In the genomic region with DNA sequence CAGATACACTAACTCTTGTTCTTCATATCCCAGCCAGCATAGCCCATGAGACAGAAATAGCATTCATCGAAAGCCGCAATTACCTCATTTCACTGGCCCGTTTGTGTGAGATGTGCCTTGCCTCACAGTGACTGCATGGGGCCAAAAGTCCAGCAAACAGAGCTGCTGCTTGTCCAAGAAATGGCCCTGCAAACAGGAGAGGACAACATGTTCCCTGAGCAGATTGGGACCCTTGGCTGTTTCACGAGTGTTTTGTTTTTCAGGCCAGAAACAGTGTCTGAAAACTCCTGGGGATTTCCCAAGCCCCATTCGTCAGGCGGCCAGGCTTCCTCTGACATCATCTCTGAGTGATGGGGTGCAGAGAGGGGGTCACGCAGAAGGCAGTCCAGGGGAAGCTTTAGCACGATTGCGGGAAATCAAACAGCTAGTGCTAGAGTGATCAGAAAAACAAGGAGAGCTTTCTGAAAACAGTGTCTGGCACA, we compare ENCODE assay signal across 10 cellular contexts.
DNase-seq lines count a peak whose midpoint lies in the region; ATAC-seq and TF ChIP-seq lines count a peak whose summit lies in the region.
"Had no signal": no experiment of that assay in that cellular context is flagged by ENCODE, and none has a peak within 500 bp of the region (broad histone marks: within the 10 kb centered on the region; RNA-seq: fewer than 3 reads in every experiment).

No MANE protein-coding gene starts in this region.

- no peaks in the 10 kb centered on the region for H4K20me1 ChIP-seq in SK-N-SH (ENCODE audit: insufficient read depth)

- H3K36me3 ChIP-seq in SK-N-SH (replicated peaks in 1 of 2; ENCODE audit: control insufficient read depth in 1 of 2, insufficient read depth in 2 of 2, low read length in 1 of 2) = peaks cover 0 to 3% of the 10 kb centered on the region in 2 experiments

- H3K27me3 ChIP-seq in SK-N-SH (ENCODE audit: insufficient read depth) = no peaks in the 10 kb centered on the region

- 78% methylated on average over 8 of the region's 9 CpGs for WGBS in SK-N-SH (ENCODE audit: low lambda C conversion rate)

- no peak for TF ChIP-seq RAD21 in SK-N-SH (IDR thresholded peaks at IDR 0.05; ENCODE audit: low read length)

- intact Hi-C loops in head of caudate nucleus (cut with DNase I) = no loop called here

- H3K9me2 ChIP-seq in SK-N-SH = no peaks in the 10 kb centered on the region

- H3F3A ChIP-seq in SK-N-SH (replicated peaks; ENCODE audit: insufficient read depth) = peaks cover 37% of the 10 kb centered on the region

- CTCF ChIA-PET in SK-N-SH (lab: Yijun Ruan, JAX) = no interaction called here

- peak overlapping the region in 1 of 2 experiments; percentile 77; a peak in 2 of 4 replicates for H3K27ac ChIP-seq in SK-N-SH (ENCODE audit: low read depth in 2 of 2, low read length in 1 of 2)
- H3K27ac ChIP-seq: 22Rv1 had no signal

- DNase-seq in SK-N-SH = no peak
- DNase-seq in head of caudate nucleus = peak; percentile 4 to 85 (median 65)
- DNase-seq in occipital lobe (lab: John Stamatoyannopoulos, UW) = peak; percentile 47
- DNase-seq in T-helper 2 cell = no peak
- no peak for DNase-seq in UCSD-AML1 (lab: John Stamatoyannopoulos, UW; ENCODE audit: unreplicated experiment)
- DNase-seq: T-helper 1 cell had no signal

- H3K4me1 ChIP-seq in SK-N-SH (ENCODE audit: control insufficient read depth in 1 of 2, insufficient read depth in 2 of 2, low read depth in 1 of 2, low read length in 1 of 2) = peaks cover 0 to 15% of the 10 kb centered on the region in 2 experiments; a peak in 1 of 4 replicates

- no peak for TF ChIP-seq EP300 in SK-N-SH (IDR thresholded peaks at IDR 0.05; ENCODE audit: borderline replicate concordance in 1 of 2, low read depth in 1 of 2, low read length in 1 of 2)

- H3K4me3 ChIP-seq in SK-N-SH (ENCODE audit: low read depth in 2 of 2, low read length in 1 of 2) = no peak overlapping the region

- no peak overlapping the region for H2AFZ ChIP-seq in SK-N-SH (ENCODE audit: low read depth)

- no peak overlapping the region for H3K4me2 ChIP-seq in SK-N-SH

- ATAC-seq in SK-N-SH treated with all-trans-retinoic acid at 6 μM for 48 hours (no peak; the same call in 2 of the 3 replicates), GM21825 (IDR thresholded peaks at IDR 0.05; ENCODE audit: unreplicated experiment) (no peak), GM19023 (IDR thresholded peaks at IDR 0.05; ENCODE audit: unreplicated experiment) (no peak)

- no peak for TF ChIP-seq CTCF in SK-N-SH (IDR thresholded peaks at IDR 0.05)

- H3K9ac ChIP-seq in SK-N-SH = peak overlapping the region; percentile 25; the same call in 1 of the 2 replicates

- no peaks in the 10 kb centered on the region for H3K79me2 ChIP-seq in SK-N-SH (ENCODE audit: insufficient read depth)

- POLR2A ChIA-PET in SK-N-SH (lab: Yijun Ruan, JAX) = no interaction called here

- H3K9me3 ChIP-seq in SK-N-SH = no peaks in the 10 kb centered on the region

TF ChIP-seq in SK-N-SH, 30 proteins besides CTCF, POLR2A, EP300 and RAD21:
- no peak for TF ChIP-seq ELF1 (IDR thresholded peaks at IDR 0.05)
- TF ChIP-seq TCF12 (IDR thresholded peaks at IDR 0.05) = no peak
- no peak for TF ChIP-seq GATA2 (CRISPR knock-in tag; IDR thresholded peaks at IDR 0.05)
- no peak for TF ChIP-seq IRF3 (IDR thresholded peaks at IDR 0.05; ENCODE audit: low read depth, low read length)
- TF ChIP-seq FOXJ3 (CRISPR knock-in tag; IDR thresholded peaks at IDR 0.05) = no peak

TF ChIP-seq in SK-N-SH treated with all-trans-retinoic acid at 6 μM for 48 hours, 23 proteins besides CTCF, POLR2A, EP300 and RAD21:
- TF ChIP-seq, protein P1, sequence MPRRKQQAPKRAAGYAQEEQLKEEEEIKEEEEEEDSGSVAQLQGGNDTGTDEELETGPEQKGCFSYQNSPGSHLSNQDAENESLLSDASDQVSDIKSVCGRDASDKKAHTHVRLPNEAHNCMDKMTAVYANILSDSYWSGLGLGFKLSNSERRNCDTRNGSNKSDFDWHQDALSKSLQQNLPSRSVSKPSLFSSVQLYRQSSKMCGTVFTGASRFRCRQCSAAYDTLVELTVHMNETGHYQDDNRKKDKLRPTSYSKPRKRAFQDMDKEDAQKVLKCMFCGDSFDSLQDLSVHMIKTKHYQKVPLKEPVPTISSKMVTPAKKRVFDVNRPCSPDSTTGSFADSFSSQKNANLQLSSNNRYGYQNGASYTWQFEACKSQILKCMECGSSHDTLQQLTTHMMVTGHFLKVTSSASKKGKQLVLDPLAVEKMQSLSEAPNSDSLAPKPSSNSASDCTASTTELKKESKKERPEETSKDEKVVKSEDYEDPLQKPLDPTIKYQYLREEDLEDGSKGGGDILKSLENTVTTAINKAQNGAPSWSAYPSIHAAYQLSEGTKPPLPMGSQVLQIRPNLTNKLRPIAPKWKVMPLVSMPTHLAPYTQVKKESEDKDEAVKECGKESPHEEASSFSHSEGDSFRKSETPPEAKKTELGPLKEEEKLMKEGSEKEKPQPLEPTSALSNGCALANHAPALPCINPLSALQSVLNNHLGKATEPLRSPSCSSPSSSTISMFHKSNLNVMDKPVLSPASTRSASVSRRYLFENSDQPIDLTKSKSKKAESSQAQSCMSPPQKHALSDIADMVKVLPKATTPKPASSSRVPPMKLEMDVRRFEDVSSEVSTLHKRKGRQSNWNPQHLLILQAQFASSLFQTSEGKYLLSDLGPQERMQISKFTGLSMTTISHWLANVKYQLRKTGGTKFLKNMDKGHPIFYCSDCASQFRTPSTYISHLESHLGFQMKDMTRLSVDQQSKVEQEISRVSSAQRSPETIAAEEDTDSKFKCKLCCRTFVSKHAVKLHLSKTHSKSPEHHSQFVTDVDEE (CRISPR knock-in tag; IDR thresholded peaks at IDR 0.05) = no peak
- TF ChIP-seq TOX (CRISPR knock-in tag; IDR thresholded peaks at IDR 0.05; ENCODE audit: borderline replicate concordance) = no peak
TF ChIP-seq in SK-N-SH treated with all-trans-retinoic acid at 6 μM for 48 hours: peak in this region for 0.

Comparison
In these comparisons a context has a peak if more than half of its experiments do, and no peak if none do; other contexts are left out.
1. DNase-seq: peak in head of caudate nucleus (42 of 42) and occipital lobe (single experiment); none in SK-N-SH (single experiment), T-helper 2 cell (0 of 5) and UCSD-AML1 (single experiment).